In genomic region chr6:122389704-122390103, GRCh38 we compare ENCODE assay signal across 24 cellular contexts. TPM values are rescaled to one million over a fixed set of nuclear protein-coding genes. Genes with fewer than 3 reads are reported as not detected.
DNase-seq lines count a peak whose midpoint lies in the region; FAIRE-seq and TF ChIP-seq lines count a peak whose summit lies in the region.
"Had no signal": no experiment of that assay in that cellular context is flagged by ENCODE, and none has a peak within 500 bp of the region (broad histone marks: within the 10 kb centered on the region; RNA-seq: fewer than 3 reads in every experiment).

No MANE protein-coding gene starts in this region.

- no peak overlapping the region for H4K8ac ChIP-seq in H9 (replicated peaks; ENCODE audit: insufficient read length, low read depth, low read length)

- no peaks in the 10 kb centered on the region for H3K79me2 ChIP-seq in H9 (ENCODE audit: insufficient read depth, low read length)

- H3K23me2 ChIP-seq in H9 (ENCODE audit: insufficient read length, low read depth, low read length, poor library complexity, severe bottlenecking), result no peaks in the 10 kb centered on the region

- H2BK120ac ChIP-seq in H9 (ENCODE audit: low read depth, low read length, poor library complexity, severe bottlenecking), result no peak overlapping the region

- no peak overlapping the region for H4K5ac ChIP-seq in H9 (ENCODE audit: insufficient read length, low read depth, low read length)

- H3K4me2 ChIP-seq in H9 (ENCODE audit: insufficient read depth, insufficient read length, low read length), result no peak overlapping the region

- no peak overlapping the region for H2BK5ac ChIP-seq in H9 (ENCODE audit: insufficient read length, low read length)

- no peak overlapping the region for H2AFZ ChIP-seq in H9 (ENCODE audit: low read length)

- H3K9me3 Mint-ChIP-seq in H9, result no peaks in the 10 kb centered on the region; a peak in 3 of 5 replicates
- no peaks in the 10 kb centered on the region for H3K9me3 Mint-ChIP-seq in activated CD4-positive, alpha-beta memory T cell treated with anti-CD3 and anti-CD28 coated beads for 36 hours
- H3K9me3 Mint-ChIP-seq: stimulated activated naive CD8-positive, alpha-beta T cell treated with anti-CD3 and anti-CD28 coated beads, Interleukin-15, Interleukin-2, amounts not matched to agents 100 ng/mL and 50 ng/mL, for 24 hours; type B pancreatic cell had no signal

- H3K27ac ChIP-seq in small intestine (ENCODE audit: low read depth in 1 of 2, low read length in 1 of 2), result no peak overlapping the region
- H3K27ac ChIP-seq in H9 (ENCODE audit: insufficient read length, low read depth, low read length), result no peak overlapping the region
- H3K27ac ChIP-seq: adrenal gland, dorsolateral prefrontal cortex, Peyer's patch had no signal

- no peak overlapping the region for H2BK20ac ChIP-seq in H9 (ENCODE audit: low read depth, low read length, poor library complexity, severe bottlenecking)

- H3K18ac ChIP-seq in H9 (ENCODE audit: insufficient read length, low read depth, low read length), result no peak overlapping the region

- H3K4me1 Mint-ChIP-seq in H9, result peaks cover 5 to 6% of the 10 kb centered on the region in 2 experiments
- peaks cover 14% of the 10 kb centered on the region for H3K4me1 Mint-ChIP-seq in activated CD4-positive, alpha-beta memory T cell treated with anti-CD3 and anti-CD28 coated beads for 36 hours (ENCODE audit: low read depth)

- no peak overlapping the region for H4K91ac ChIP-seq in H9 (ENCODE audit: insufficient read length, low read depth, low read length)

- 22 to 39% (median 32%) methylated on average over 3 of the region's 3 CpGs for WGBS in small intestine, 3 donors
- no CpG with 5 or more reads among the region's 3 CpGs for WGBS in H9 (ENCODE audit: extremely low coverage, insufficient read length, low lambda C conversion rate)

- H3K14ac ChIP-seq in H9 (ENCODE audit: insufficient read depth, low read length), result no peak overlapping the region

- no peak overlapping the region for H3K4me3 ChIP-seq in bronchial epithelial cell (ENCODE audit: low read depth, low read length)
- no peak overlapping the region for H3K4me3 ChIP-seq in small intestine (ENCODE audit: low read depth in 1 of 2, low read length in 2 of 2)
- H3K4me3 ChIP-seq: adrenal gland, dorsolateral prefrontal cortex, Peyer's patch had no signal

- no peaks in the 10 kb centered on the region for H3K4me1 ChIP-seq in small intestine (ENCODE audit: control insufficient read depth in 2 of 2, insufficient read depth in 1 of 2, low read depth in 1 of 2, low read length in 1 of 2)
- H3K4me1 ChIP-seq in H9 (ENCODE audit: insufficient read depth, low read length), result no peaks in the 10 kb centered on the region
- H3K4me1 ChIP-seq: Peyer's patch had no signal

- no peak overlapping the region for H3K23ac ChIP-seq in H9 (ENCODE audit: insufficient read length, low read depth, low read length)

- no peaks in the 10 kb centered on the region for H3K9me3 ChIP-seq in small intestine (ENCODE audit: control insufficient read depth, low read depth)
- no peaks in the 10 kb centered on the region for H3K9me3 ChIP-seq in H9 (ENCODE audit: control insufficient read depth, low read depth, low read length)
- H3K9me3 ChIP-seq: adrenal gland, Peyer's patch had no signal

- no peaks in the 10 kb centered on the region for H3K36me3 Mint-ChIP-seq in H9 (ENCODE audit: insufficient read depth in 1 of 3, low read depth in 3 of 3)
- H3K36me3 Mint-ChIP-seq in activated CD4-positive, alpha-beta memory T cell treated with anti-CD3 and anti-CD28 coated beads for 36 hours, result no peaks in the 10 kb centered on the region
- H3K36me3 Mint-ChIP-seq: type B pancreatic cell had no signal

- FAIRE-seq in bronchial epithelial cell (lab: Jason Lieb, UNC), result no peak
- FAIRE-seq in small intestine (lab: Jason Lieb, UNC), result no peak
- FAIRE-seq: TTC549 had no signal

- H3K36me3 ChIP-seq in bronchial epithelial cell (ENCODE audit: control insufficient read depth, insufficient read depth, low read length) (no peaks in the 10 kb centered on the region), small intestine (ENCODE audit: control insufficient read depth in 2 of 2, insufficient read depth in 2 of 2, low read length in 2 of 2) (no peaks in the 10 kb centered on the region)
- H3K36me3 ChIP-seq: adrenal gland, Peyer's patch had no signal

- H3K56ac ChIP-seq in H9 (ENCODE audit: insufficient read length, low read depth, low read length), result no peak overlapping the region

- no peak overlapping the region for H3K4ac ChIP-seq in H9 (ENCODE audit: low read depth, low read length)

- H4K20me1 ChIP-seq in H9 (ENCODE audit: control insufficient read depth, insufficient read depth, insufficient read length), result no peaks in the 10 kb centered on the region

- H3K79me1 ChIP-seq in H9 (ENCODE audit: insufficient read depth, low read depth, low read length, poor library complexity, severe bottlenecking), result no peaks in the 10 kb centered on the region

- H3K27me3 ChIP-seq in bronchial epithelial cell (ENCODE audit: control insufficient read depth, insufficient read depth, low read length) (no peaks in the 10 kb centered on the region), small intestine (ENCODE audit: control insufficient read depth in 2 of 2, insufficient read depth in 2 of 2, low read length in 2 of 2) (no peaks in the 10 kb centered on the region), H9 (ENCODE audit: insufficient read depth, low read length) (peaks cover 50% of the 10 kb centered on the region)
- H3K27me3 ChIP-seq: adrenal gland, dorsolateral prefrontal cortex, Peyer's patch had no signal

- intact Hi-C loops in activated CD4-positive, alpha-beta memory T cell treated with anti-CD3 and anti-CD28 coated beads for 36 hours (cut with micrococcal nuclease), result no loop called here

- H3T11ph ChIP-seq in H9 (ENCODE audit: low read length), result no peak overlapping the region

- TF ChIP-seq CTCF in bronchial epithelial cell (IDR thresholded peaks at IDR 0.05; ENCODE audit: insufficient read depth, low read length, severe bottlenecking) (no peak), H9 (conservative IDR thresholded peaks at IDR 0.05) (no peak)

- no peak overlapping the region for H3K9ac ChIP-seq in H9 (ENCODE audit: extremely low read depth, insufficient read length, low read length)

- CTCF ChIA-PET in activated CD4-positive, alpha-beta memory T cell treated with anti-CD3 and anti-CD28 coated beads for 36 hours (lab: Charles Lee), result interaction anchor here (1.0 to 3.4 kb wide), 2 partner anchors 7 to 140 kb away, joined by 3 to 24 read pairs; no protein-coding TSS in a partner anchor

- no peak overlapping the region for H3K27ac Mint-ChIP-seq in H9
- H3K27ac Mint-ChIP-seq in activated CD4-positive, alpha-beta memory T cell treated with anti-CD3 and anti-CD28 coated beads for 36 hours, result no peak overlapping the region
- H3K27ac Mint-ChIP-seq: stimulated activated naive CD8-positive, alpha-beta T cell treated with anti-CD3 and anti-CD28 coated beads, Interleukin-15, Interleukin-2, amounts not matched to agents 100 ng/mL and 50 ng/mL, for 24 hours; type B pancreatic cell had no signal

- no peak overlapping the region for H2BK15ac ChIP-seq in H9 (ENCODE audit: low read depth, low read length)

- H2AK5ac ChIP-seq in H9 (ENCODE audit: insufficient read length, low read length), result no peak overlapping the region

- no peak overlapping the region for H3K4me3 Mint-ChIP-seq in H9
- H3K4me3 Mint-ChIP-seq in activated CD4-positive, alpha-beta memory T cell treated with anti-CD3 and anti-CD28 coated beads for 36 hours, result no peak overlapping the region
- H3K4me3 Mint-ChIP-seq: stimulated activated naive CD8-positive, alpha-beta T cell treated with anti-CD3 and anti-CD28 coated beads, Interleukin-15, Interleukin-2, amounts not matched to agents 100 ng/mL and 50 ng/mL, for 24 hours; type B pancreatic cell had no signal

- H2BK12ac ChIP-seq in H9 (ENCODE audit: insufficient read length, low read depth, low read length), result no peak overlapping the region

- DNase-seq in NCI-H510A treated with DMSO at 0.1 percent for 48 hours (lab: John Stamatoyannopoulos, UW) (peak; percentile 26), NCI-H510A (lab: John Stamatoyannopoulos, UW) (no peak), NCI-H2029 treated with DMSO at 0.1 percent for 48 hours (lab: John Stamatoyannopoulos, UW) (peak; percentile 45), bronchial epithelial cell (ENCODE audit: low read depth) (peak; percentile 37), small intestine (peak; percentile 29), H9 (no peak)
- DNase-seq in activated CD4-positive, alpha-beta T cell treated with anti-CD3 and anti-CD28 coated beads for 4 hours, result no peak
- DNase-seq in activated CD4-positive, alpha-beta memory T cell treated with anti-CD3 and anti-CD28 coated beads for 36 hours, result no peak
- DNase-seq: ACHN; activated CD4-positive, alpha-beta T cell treated with anti-CD3 and anti-CD28 coated beads for 48 hours; activated CD8-positive, alpha-beta memory T cell treated with anti-CD3 and anti-CD28 coated beads, Interleukin-2, amount 50 U/mL, for 4 hours; activated effector memory CD4-positive, alpha-beta T cell treated with anti-CD3 and anti-CD28 coated beads, Interleukin-2, amount 50 U/mL, for 16 hours; adrenal gland; caudate nucleus; DND-41; dorsolateral prefrontal cortex; left ventricle myocardium superior; MV-4-11; NCI-H82; Peyer's patch; stimulated activated CD4-positive, alpha-beta T cell treated with anti-CD3 and anti-CD28 coated beads, Interleukin-1b, Interleukin-23, amount 100 ng/mL, for 48 hours had no signal

- POLR2A ChIA-PET in activated CD4-positive, alpha-beta memory T cell treated with anti-CD3 and anti-CD28 coated beads for 36 hours (lab: Charles Lee), result no interaction called here

- peaks cover 91% of the 10 kb centered on the region for H3K27me3 Mint-ChIP-seq in H9 (ENCODE audit: low read depth)
- peaks cover 4% of the 10 kb centered on the region for H3K27me3 Mint-ChIP-seq in activated CD4-positive, alpha-beta memory T cell treated with anti-CD3 and anti-CD28 coated beads for 36 hours

RNA-seq across cellular contexts. Expression of gene HSF2, which starts 9.7 kb away (rescaled TPM):
- 16.0 and 17.9 TPM in 2 replicates for total RNA-seq in bronchial epithelial cell
- polyA plus RNA-seq in small intestine, result 1 to 10 TPM; 5.4 to 6.9 (median 6.1) TPM
- 12.0 and 14.6 TPM in 2 replicates for total RNA-seq in H9 (2021)
- total RNA-seq in activated CD4-positive, alpha-beta memory T cell treated with anti-CD3 and anti-CD28 coated beads for 36 hours, result 10 to 100 TPM; 16.0 to 18.5 TPM

Comparison
In these comparisons a context has a peak if more than half of its experiments do, and no peak if none do; other contexts are left out.
1. DNase-seq: peak in NCI-H510A treated with DMSO at 0.1 percent for 48 hours (single experiment), NCI-H2029 treated with DMSO at 0.1 percent for 48 hours (single experiment), bronchial epithelial cell (single experiment) and small intestine (single experiment); none in NCI-H510A (single experiment), activated CD4-positive, alpha-beta T cell treated with anti-CD3 and anti-CD28 coated beads for 4 hours (0 of 2), H9 (single experiment) and activated CD4-positive, alpha-beta memory T cell treated with anti-CD3 and anti-CD28 coated beads for 36 hours (single experiment).